Comparison of ENCODE assay signal across 1 cellular context in genomic region chrX:56782791-56783449, GRCh38.
TF ChIP-seq lines count a peak whose summit lies in the region.

No MANE protein-coding gene starts in this region.

TF ChIP-seq in SK-N-SH, 30 proteins besides CTCF, POLR2A, EP300 and RAD21 (continued from another document):
- no peak for TF ChIP-seq USF2 (IDR thresholded peaks at IDR 0.05; ENCODE audit: borderline replicate concordance, low read depth, low read length)
- TF ChIP-seq PBX3 (IDR thresholded peaks at IDR 0.05) = no peak
- TF ChIP-seq MEF2A (IDR thresholded peaks at IDR 0.05; ENCODE audit: borderline replicate concordance, low read depth) = no peak
- no peak for TF ChIP-seq IRF3 (IDR thresholded peaks at IDR 0.05; ENCODE audit: low read depth, low read length)
- TF ChIP-seq RCOR1 (IDR thresholded peaks at IDR 0.05; ENCODE audit: low read length) = no peak
- TF ChIP-seq RXRA (IDR thresholded peaks at IDR 0.05; ENCODE audit: borderline replicate concordance, low read depth) = no peak
- no peak for TF ChIP-seq ELF1 (IDR thresholded peaks at IDR 0.05)
